Comparison of ENCODE assay signal across 30 cellular contexts in genomic region chr4:3679851-3680311, GRCh38.
DNase-seq lines count a peak whose midpoint lies in the region; ATAC-seq, FAIRE-seq and TF ChIP-seq lines count a peak whose summit lies in the region.
"Had no signal": no experiment of that assay in that cellular context is flagged by ENCODE, and none has a peak within 500 bp of the region (broad histone marks: within the 10 kb centered on the region; RNA-seq: fewer than 3 reads in every experiment).

No MANE protein-coding gene starts in this region.

- H2AK5ac ChIP-seq in neuronal stem cell (ENCODE audit: low read depth, low read length) = no peak overlapping the region

- H3K4me1 Mint-ChIP-seq in nephron progenitor cell = peaks cover 33% of the 10 kb centered on the region
- H3K4me1 Mint-ChIP-seq: activated CD4-positive, alpha-beta T cell treated with anti-CD3 and anti-CD28 coated beads, Interleukin-2, amount 10 ng/mL, durations not matched to agents 7 days and 5 days; activated CD8-positive, alpha-beta memory T cell treated with anti-CD3 and anti-CD28 coated beads, Interleukin-2, amount 10 ng/mL, durations not matched to agents 7 days and 5 days; immature natural killer cell had no signal

- no peak for TF ChIP-seq RAD21 in K562 (CRISPR knock-in tag; conservative IDR thresholded peaks at IDR 0.05 in 1 of 2, IDR thresholded peaks at IDR 0.05 in 1 of 2)

- H3K79me2 ChIP-seq in K562 (ENCODE audit: control insufficient read depth, insufficient read depth, low read length) = no peaks in the 10 kb centered on the region
- H3K79me2 ChIP-seq: hepatocyte had no signal

- no peak for TF ChIP-seq CTCF in K562 (IDR thresholded peaks at IDR 0.05 in 2 of 3, conservative IDR thresholded peaks at IDR 0.05 in 1 of 3; ENCODE audit: insufficient read depth in 2 of 3, low read depth in 1 of 3, low read length in 3 of 3)
- TF ChIP-seq CTCF in nephron progenitor cell (IDR thresholded peaks at IDR 0.05) = no peak

- POLR2A ChIA-PET in K562 (lab: Yijun Ruan, JAX) = no interaction called here

- peak overlapping the region; percentile 71 for H3K14ac ChIP-seq in neuronal stem cell (ENCODE audit: low read length)

- no peak overlapping the region for H3K27ac ChIP-seq in K562 (ENCODE audit: extremely low read depth, low read depth, low read length)
- H3K27ac ChIP-seq in neuronal stem cell (replicated peaks; ENCODE audit: low read length) = no peak overlapping the region
- H3K27ac ChIP-seq: esophagus muscularis mucosa, hepatocyte, prostate gland had no signal

- no TSS peak for BruUV-seq in K562 (replicated peaks; lab: Mats Ljungman, UMichigan)

- peak overlapping the region; percentile 43 for H3K23ac ChIP-seq in neuronal stem cell (ENCODE audit: low read depth, low read length, poor library complexity)

- TF ChIP-seq EP300 in K562 (IDR thresholded peaks at IDR 0.05; ENCODE audit: low read length) = no peak

- no peak overlapping the region for H3K4ac ChIP-seq in neuronal stem cell (ENCODE audit: low read length)

- H4K20me1 ChIP-seq in K562 (replicated peaks; ENCODE audit: control insufficient read depth, insufficient read depth, low read length) = peaks cover 11% of the 10 kb centered on the region; the same call in 1 of the 2 replicates

- H4K91ac ChIP-seq in neuronal stem cell (ENCODE audit: low read depth, low read length, poor library complexity) = no peak overlapping the region

- TF ChIP-seq POLR2A in K562 (conservative IDR thresholded peaks at IDR 0.05) = no peak

- H3K4me1 ChIP-seq in K562 (replicated peaks in 1 of 2; ENCODE audit: control insufficient read depth in 2 of 2, insufficient read depth in 2 of 2, low read length in 2 of 2) (peaks cover 0 to 4% of the 10 kb centered on the region in 2 experiments; a peak in 1 of 5 replicates), neuronal stem cell (ENCODE audit: control insufficient read depth in 2 of 2, insufficient read depth in 1 of 2, low read depth in 1 of 2, low read length in 2 of 2) (peaks cover 0 to 15% of the 10 kb centered on the region in 2 donors)
- H3K4me1 ChIP-seq: prostate gland had no signal

- H3K27me3 ChIP-seq in K562 (ENCODE audit: control insufficient read depth in 2 of 2, insufficient read depth in 2 of 2, low read length in 2 of 2) (peaks cover 23 to 88% of the 10 kb centered on the region in 2 experiments; a peak in 4 of 5 replicates), neuronal stem cell (ENCODE audit: control insufficient read depth in 3 of 3, insufficient read depth in 3 of 3, low read depth in 1 of 3, low read length in 3 of 3) (peaks cover 0 to 11% (median 0%) of the 10 kb centered on the region in 3 experiments)
- H3K27me3 ChIP-seq: MG63 had no signal

- H3K4me3 ChIP-seq in K562 = no peak overlapping the region
- no peak overlapping the region for H3K4me3 ChIP-seq in neuronal stem cell (ENCODE audit: low read length in 2 of 2)
- H3K4me3 ChIP-seq: esophagus muscularis mucosa, GM23338, hepatocyte, MG63, mucosa of descending colon, prostate gland had no signal

- H2BK120ac ChIP-seq in neuronal stem cell (ENCODE audit: low read depth, low read length) = no peak overlapping the region

- ATAC-seq in K562 = 0 out of 3 replicates have a peak, but pooled peaks have one; percentile 28
- ATAC-seq: activated CD8-positive, alpha-beta memory T cell treated with anti-CD3 and anti-CD28 coated beads, Interleukin-2, amount 10 ng/mL, durations not matched to agents 7 days and 5 days; effector memory CD8-positive, alpha-beta T cell; GM23338; mucosa of descending colon had no signal

- peak overlapping the region; percentile 75 for H2BK15ac ChIP-seq in neuronal stem cell (ENCODE audit: low read length)

- no peaks in the 10 kb centered on the region for H3K9me3 ChIP-seq in K562 (replicated peaks; ENCODE audit: control insufficient read depth, insufficient read depth, low read depth, low read length)
- H3K9me3 ChIP-seq in neuronal stem cell (replicated peaks in 1 of 2; ENCODE audit: control insufficient read depth in 2 of 2, insufficient read depth in 1 of 2, low read depth in 1 of 2, low read length in 2 of 2) = no peaks in the 10 kb centered on the region
- H3K9me3 ChIP-seq: esophagus muscularis mucosa, MG63, mucosa of descending colon, prostate gland had no signal

- H3K36me3 Mint-ChIP-seq in nephron progenitor cell (ENCODE audit: low read depth) = no peaks in the 10 kb centered on the region
- H3K36me3 Mint-ChIP-seq: activated CD8-positive, alpha-beta memory T cell treated with anti-CD3 and anti-CD28 coated beads, Interleukin-2, amount 10 ng/mL, durations not matched to agents 7 days and 5 days; immature natural killer cell had no signal

- no peaks in the 10 kb centered on the region for H3K79me1 ChIP-seq in neuronal stem cell (ENCODE audit: low read depth, low read length)

- H4K8ac ChIP-seq in neuronal stem cell (ENCODE audit: low read depth, low read length) = peak overlapping the region; percentile 43

- no peaks in the 10 kb centered on the region for H3K9me1 ChIP-seq in K562 (ENCODE audit: control insufficient read depth, insufficient read depth, low read length)

- in situ Hi-C loops in K562 (cut with MboI) = no loop called here

- H3K27ac Mint-ChIP-seq in nephron progenitor cell = no peak overlapping the region
- H3K27ac Mint-ChIP-seq: activated CD4-positive, alpha-beta T cell treated with anti-CD3 and anti-CD28 coated beads, Interleukin-2, amount 10 ng/mL, durations not matched to agents 7 days and 5 days; activated CD8-positive, alpha-beta memory T cell treated with anti-CD3 and anti-CD28 coated beads, Interleukin-2, amount 10 ng/mL, durations not matched to agents 7 days and 5 days; activated naive CD4-positive, alpha-beta T cell treated with anti-CD3 and anti-CD28 coated beads for 36 hours; effector memory CD8-positive, alpha-beta T cell; GM23338; immature natural killer cell; T-helper 2 cell treated with Interferon-gamma antibody and Interleukin-4, amounts not matched to agents 5 μg/mL and 100 μg/mL, for 36 hours had no signal

- CTCF ChIA-PET in K562 (lab: Yijun Ruan, JAX; ENCODE audit: low intra/inter-chr PET ratio) = no interaction called here

- no peaks in the 10 kb centered on the region for H3K36me3 ChIP-seq in K562 (ENCODE audit: control insufficient read depth, insufficient read depth, low read length)
- H3K36me3 ChIP-seq in neuronal stem cell (replicated peaks in 1 of 2; ENCODE audit: control insufficient read depth in 2 of 2, insufficient read depth in 2 of 2, low read length in 2 of 2) = no peaks in the 10 kb centered on the region
- H3K36me3 ChIP-seq: esophagus muscularis mucosa, MG63, prostate gland had no signal

- H2BK5ac ChIP-seq in neuronal stem cell (ENCODE audit: low read length) = no peak overlapping the region

- H3K9ac ChIP-seq in K562 (ENCODE audit: insufficient read depth in 1 of 2, low read depth in 2 of 2, low read length in 2 of 2) = no peak overlapping the region
- no peak overlapping the region for H3K9ac ChIP-seq in neuronal stem cell (ENCODE audit: low read depth, low read length, poor library complexity)

- intact Hi-C loops in K562 (cut with micrococcal nuclease) = no loop called here

- H3K27me3 Mint-ChIP-seq in nephron progenitor cell (ENCODE audit: low read depth, poor library complexity) = peaks cover 15% of the 10 kb centered on the region
- H3K27me3 Mint-ChIP-seq: activated CD4-positive, alpha-beta T cell treated with anti-CD3 and anti-CD28 coated beads, Interleukin-2, amount 10 ng/mL, durations not matched to agents 7 days and 5 days; activated CD8-positive, alpha-beta memory T cell treated with anti-CD3 and anti-CD28 coated beads, Interleukin-2, amount 10 ng/mL, durations not matched to agents 7 days and 5 days had no signal

- H3K9me3 Mint-ChIP-seq in nephron progenitor cell = peaks cover 3% of the 10 kb centered on the region
- H3K9me3 Mint-ChIP-seq: activated CD4-positive, alpha-beta T cell treated with anti-CD3 and anti-CD28 coated beads, Interleukin-2, amount 10 ng/mL, durations not matched to agents 7 days and 5 days; activated naive CD4-positive, alpha-beta T cell treated with anti-CD3 and anti-CD28 coated beads for 36 hours; effector memory CD8-positive, alpha-beta T cell; GM23338; immature natural killer cell; T-helper 2 cell treated with Interferon-gamma antibody and Interleukin-4, amounts not matched to agents 5 μg/mL and 100 μg/mL, for 36 hours had no signal

- FAIRE-seq in K562 (lab: Jason Lieb, UNC) = no peak
- FAIRE-seq: A204.1, colon, D721Med, small intestine, urothelium cell line had no signal

- H2AFZ ChIP-seq in K562 (ENCODE audit: low read depth, low read length) (no peak overlapping the region), neuronal stem cell (ENCODE audit: low read length) (no peak overlapping the region)
- H2AFZ ChIP-seq: GM23338, hepatocyte had no signal

- 2% methylated on average over 24 of the region's 25 CpGs for WGBS in K562 (ENCODE audit: insufficient coverage, low coverage, missing lambda C conversion rate)
- WGBS in neuronal stem cell (ENCODE audit: extremely low coverage in 2 of 2, insufficient read length in 2 of 2, insufficient replicate concordance in 1 of 2), 2 donors = no CpG with 5 or more reads among the region's 25 CpGs

- DNase-seq in NCI-H2171 treated with DMSO at 0.1 percent for 48 hours (lab: John Stamatoyannopoulos, UW) (peak; percentile 45), NCI-H2171 (lab: John Stamatoyannopoulos, UW) (no peak), DMS79 (lab: John Stamatoyannopoulos, UW) (peak; percentile 32), K562 (ENCODE audit: extremely low read depth in 1 of 4, low spot score in 3 of 4) (no peak), neuronal stem cell (ENCODE audit: low spot score) (no peak), NCI-H187 treated with DMSO at 0.1 percent for 48 hours (lab: John Stamatoyannopoulos, UW) (no peak), ecto neural progenitor cell (ENCODE audit: low spot score) (no peak), nephron progenitor cell (no peak)
- DNase-seq: activated CD4-positive, alpha-beta T cell treated with anti-CD3 and anti-CD28 coated beads, Interleukin-2, amount 10 ng/mL, durations not matched to agents 7 days and 5 days; activated CD8-positive, alpha-beta memory T cell treated with anti-CD3 and anti-CD28 coated beads, Interleukin-2, amount 10 ng/mL, durations not matched to agents 7 days and 5 days; activated naive CD4-positive, alpha-beta T cell treated with anti-CD3 and anti-CD28 coated beads for 36 hours; amniotic stem cell; effector memory CD8-positive, alpha-beta T cell; foreskin melanocyte; immature natural killer cell; MG63; NCI-H1417 treated with DMSO at 0.1 percent for 48 hours; NCI-H774; small intestine; stimulated activated CD4-positive, alpha-beta T cell treated with anti-CD3 and anti-CD28 coated beads, Interleukin-2, amount 100 ng/mL, for 24 hours had no signal

- H3K18ac ChIP-seq in neuronal stem cell (ENCODE audit: low read length) = peak overlapping the region; percentile 71

- no peak overlapping the region for H3K4me3 Mint-ChIP-seq in nephron progenitor cell
- H3K4me3 Mint-ChIP-seq: activated CD4-positive, alpha-beta T cell treated with anti-CD3 and anti-CD28 coated beads, Interleukin-2, amount 10 ng/mL, durations not matched to agents 7 days and 5 days; activated CD8-positive, alpha-beta memory T cell treated with anti-CD3 and anti-CD28 coated beads, Interleukin-2, amount 10 ng/mL, durations not matched to agents 7 days and 5 days; activated naive CD4-positive, alpha-beta T cell treated with anti-CD3 and anti-CD28 coated beads for 36 hours; effector memory CD8-positive, alpha-beta T cell; GM23338; immature natural killer cell; T-helper 2 cell treated with Interferon-gamma antibody and Interleukin-4, amounts not matched to agents 5 μg/mL and 100 μg/mL, for 36 hours had no signal

- H3K4me2 ChIP-seq in K562 (ENCODE audit: insufficient read depth, low read length) = no peak overlapping the region
- H3K4me2 ChIP-seq in neuronal stem cell (ENCODE audit: insufficient read depth, low read length, poor library complexity, severe bottlenecking) = no peak overlapping the region
- H3K4me2 ChIP-seq: GM23338, hepatocyte had no signal

- H2BK12ac ChIP-seq in neuronal stem cell (ENCODE audit: low read length) = peak overlapping the region; percentile 94

Comparison
In these comparisons a context has a peak if more than half of its experiments do, and no peak if none do; other contexts are left out.
1. DNase-seq: peak in NCI-H2171 treated with DMSO at 0.1 percent for 48 hours (single experiment) and DMS79 (single experiment); none in NCI-H2171 (single experiment), K562 (0 of 4), neuronal stem cell (single experiment), NCI-H187 treated with DMSO at 0.1 percent for 48 hours (single experiment), ecto neural progenitor cell (single experiment) and nephron progenitor cell (single experiment).